ENCODE assay signal across 8 cellular contexts in the genomic region with DNA sequence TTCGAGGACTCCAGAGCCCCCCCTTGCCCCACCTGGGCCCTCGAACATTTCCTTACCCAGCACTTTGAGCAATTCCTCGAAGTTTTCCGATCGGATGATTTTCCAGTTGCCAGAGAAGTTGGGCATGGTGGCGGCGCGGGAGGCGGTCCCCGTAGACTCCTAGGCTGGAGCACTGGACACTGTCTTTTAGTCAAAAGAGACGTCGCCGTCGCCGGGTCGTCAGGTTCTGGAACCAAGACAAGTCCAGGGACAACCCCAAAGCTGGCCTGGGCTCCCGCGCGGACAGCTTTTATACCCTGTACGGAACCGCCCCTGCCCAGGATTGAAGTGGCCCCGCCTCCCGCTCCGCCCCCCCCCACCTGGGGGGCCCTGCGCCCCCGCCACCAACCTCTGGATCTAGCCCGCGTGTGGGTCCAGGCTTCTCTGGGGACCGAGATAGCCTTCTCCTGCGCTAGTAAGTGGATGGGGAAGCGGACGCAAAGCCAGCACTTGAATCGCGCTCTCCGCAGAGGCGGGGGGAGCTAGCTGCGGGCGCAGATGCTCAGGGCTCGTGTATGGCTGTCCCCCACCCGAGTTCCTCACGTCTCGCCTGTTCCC. TPM values are rescaled to one million over a fixed set of nuclear protein-coding genes. Genes with fewer than 3 reads are reported as not detected.
DNase-seq lines count a peak whose midpoint lies in the region; ATAC-seq and TF ChIP-seq lines count a peak whose summit lies in the region.

Gene CRABP2, minus strand, starts transcription at position 263 of the 597 bp plus-strand sequence. Its CDS starts 137 bp downstream, at position 126.

- WGBS in HUES64: under 1% methylated on average over 41 of the region's 42 CpGs
- WGBS in esophagus muscularis mucosa: 10% methylated on average over 6 of the region's 42 CpGs

- H3K9me3 ChIP-seq in HUES64 (ENCODE audit: insufficient read depth, low read depth, low read length) (no peaks in the 10 kb centered on the region), esophagus muscularis mucosa (no peaks in the 10 kb centered on the region)

- peak within 1 kb of the TSS; percentile 71 for H3K4me3 ChIP-seq in HUES64 (ENCODE audit: low read length)
- H3K4me3 ChIP-seq in esophagus muscularis mucosa: peak within 1 kb of the TSS; percentile 56 to 60 (median 57)

- H3K4me1 ChIP-seq in HUES64 (ENCODE audit: insufficient read depth, low read length): peaks cover 51% of the 10 kb centered on the region
- H3K4me1 ChIP-seq in esophagus muscularis mucosa: peaks cover 39 to 72% (median 67%) of the 10 kb centered on the region in 4 donors

- DNase-seq in AG20443 (ENCODE audit: low spot score) (peak; percentile 42), esophagus muscularis mucosa (ENCODE audit: extremely low spot score) (no peak), omental fat pad (ENCODE audit: low spot score) (no peak), NCI-H2029 (lab: John Stamatoyannopoulos, UW) (no peak), NCI-H2081 treated with DMSO at 0.1 percent for 48 hours (lab: John Stamatoyannopoulos, UW) (no peak)
- DNase-seq in activated CD4-positive, alpha-beta T cell treated with anti-CD3 and anti-CD28 coated beads, Interleukin-2, amount 50 U/mL, for 48 hours: peak; percentile 37 to 45

- intact Hi-C loops in esophagus muscularis mucosa (cut with DNase I): no loop called here

- no peak for TF ChIP-seq POLR2A in esophagus muscularis mucosa (IDR thresholded peaks at IDR 0.05; ENCODE audit: low read depth)

- H3K27ac ChIP-seq in HUES64 (ENCODE audit: low read depth, low read length) (peak within 1 kb of the TSS; percentile 94), esophagus muscularis mucosa (replicated peaks in 1 of 4) (peak within 1 kb of the TSS; percentile 76 to 88 (median 88))

- TF ChIP-seq CTCF in esophagus muscularis mucosa (IDR thresholded peaks at IDR 0.05) (no peak), omental fat pad (IDR thresholded peaks at IDR 0.05) (no peak)

- ATAC-seq in omental fat pad (ENCODE audit: low FRiP score) (peak; percentile 4), HG02763 (IDR thresholded peaks at IDR 0.05; ENCODE audit: unreplicated experiment) (no peak)

- peaks cover 16% of the 10 kb centered on the region for H3K27me3 ChIP-seq in HUES64 (ENCODE audit: insufficient read depth, low read length)
- peaks cover 0 to 34% (median 0%) of the 10 kb centered on the region in 4 donors for H3K27me3 ChIP-seq in esophagus muscularis mucosa

- TF ChIP-seq EP300 in esophagus muscularis mucosa (IDR thresholded peaks at IDR 0.05): no peak

- peak within 1 kb of the TSS; percentile 79 for H3K9ac ChIP-seq in HUES64 (ENCODE audit: low read depth, low read length)

- peaks cover 12% of the 10 kb centered on the region for H3K36me3 ChIP-seq in HUES64 (ENCODE audit: insufficient read depth, low read length)
- H3K36me3 ChIP-seq in esophagus muscularis mucosa: peaks cover 0 to 3% (median 0%) of the 10 kb centered on the region in 4 donors

RNA-seq across cellular contexts. Expression of gene CRABP2, which starts in this region (rescaled TPM):
- polyA plus RNA-seq in HUES64 (2013, experiment 1 of 2): 229 TPM
- 318 TPM for polyA plus RNA-seq in HUES64 (2013, experiment 2 of 2)
- total RNA-seq in esophagus muscularis mucosa: 1 to 10 TPM; 1.2 to 6.4 (median 2.7) TPM
- 1 to 10 TPM in 3 of 4 donors, not detected in 1; 4.5 to 8.8 (median 8.8) TPM for total RNA-seq in omental fat pad

Comparison
In these comparisons a context has a peak if more than half of its experiments do, and no peak if none do; other contexts are left out.
1. DNase-seq: peak in AG20443 (single experiment) and activated CD4-positive, alpha-beta T cell treated with anti-CD3 and anti-CD28 coated beads, Interleukin-2, amount 50 U/mL, for 48 hours (2 of 2); none in esophagus muscularis mucosa (single experiment), omental fat pad (single experiment), NCI-H2029 (single experiment) and NCI-H2081 treated with DMSO at 0.1 percent for 48 hours (single experiment).